Comparison of ENCODE assay signal across 21 cellular contexts in the genomic region with DNA sequence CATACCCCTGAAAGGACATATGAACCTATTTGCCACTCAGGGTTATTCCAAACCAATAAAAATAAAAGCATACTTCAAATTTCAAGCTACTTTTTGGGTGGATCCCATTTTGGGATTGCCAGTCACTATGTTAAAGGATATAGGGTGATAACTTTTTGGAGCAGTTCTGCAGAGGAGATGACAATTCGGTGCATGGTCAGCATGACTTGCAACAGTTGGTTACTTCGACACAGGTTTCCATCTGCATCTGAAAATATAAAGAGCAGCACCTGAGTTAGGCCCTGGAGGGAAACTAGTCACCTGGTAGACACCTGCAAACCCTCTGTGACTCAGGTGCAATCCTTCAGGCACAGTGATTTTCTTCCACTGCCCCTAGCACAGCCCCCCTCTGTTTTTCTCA. TPM values are rescaled to one million over a fixed set of nuclear protein-coding genes. Genes with fewer than 3 reads are reported as not detected.
"Had no signal": no experiment of that assay in that cellular context is flagged by ENCODE, and none has a peak within 500 bp of the region (broad histone marks: within the 10 kb centered on the region; RNA-seq: fewer than 3 reads in every experiment).

No MANE protein-coding gene starts in this region.

- H3K27me3 Mint-ChIP-seq: naive B cell; stimulated activated naive B cell treated with anti-CD40 and anti-IgM and Interleukin-4, amounts not matched to agents 10 μg/mL and 1 μg/mL and 100 μg/mL, for 72 hours had no signal

- DNase-seq: activated CD4-positive, alpha-beta T cell treated with anti-CD3 and anti-CD28 coated beads, Interleukin-2, amount 50 U/mL, for 48 hours; activated CD8-positive, alpha-beta memory T cell treated with anti-CD3 and anti-CD28 coated beads, Interleukin-2, amount 50 U/mL, for 4 hours; activated naive CD4-positive, alpha-beta T cell treated with Interleukin-2 at 50 U/mL for 16 hours; activated T-cell treated with anti-CD3 and anti-CD28 coated beads, Interleukin-2, amount 50 U/mL, for 4 hours; brain microvascular endothelial cell; dermis blood vessel endothelial cell; effector CD8-positive, alpha-beta T cell; glutamatergic neuron; immature natural killer cell; lower lobe of right lung; naive B cell; small intestine; stimulated activated CD4-positive, alpha-beta T cell treated with anti-CD3 and anti-CD28 coated beads, Interleukin-2, amount 100 ng/mL, for 24 hours; stimulated activated naive B cell treated with anti-CD40 and anti-IgM and Interleukin-4, amounts not matched to agents 10 μg/mL and 1 μg/mL and 100 μg/mL, for 72 hours; T-helper 9 cell; transverse colon had no signal

- H3K36me3 Mint-ChIP-seq: WTC11 had no signal

- ATAC-seq: activated T-cell treated with anti-CD3 and anti-CD28 coated beads, Interleukin-2, amount 50 U/mL, for 4 hours; left lobe of liver; lower lobe of right lung; sciatic nerve; stimulated activated naive B cell treated with anti-CD40 and anti-IgM and Interleukin-4, amounts not matched to agents 10 μg/mL and 1 μg/mL and 100 μg/mL, for 72 hours; WTC11 had no signal

- H3K27ac Mint-ChIP-seq: neural progenitor cell; stimulated activated naive B cell treated with anti-CD40 and anti-IgM and Interleukin-4, amounts not matched to agents 10 μg/mL and 1 μg/mL and 100 μg/mL, for 72 hours; WTC11 had no signal

- H3K4me3 Mint-ChIP-seq: activated T-cell treated with anti-CD3 and anti-CD28 coated beads, Interleukin-2, amount 50 U/mL, for 4 hours; immature natural killer cell; naive B cell; neural progenitor cell; stimulated activated naive B cell treated with anti-CD40 and anti-IgM and Interleukin-4, amounts not matched to agents 10 μg/mL and 1 μg/mL and 100 μg/mL, for 72 hours; WTC11 had no signal

- H3K9me3 Mint-ChIP-seq: activated T-cell treated with anti-CD3 and anti-CD28 coated beads, Interleukin-2, amount 50 U/mL, for 4 hours; immature natural killer cell; naive B cell; neural progenitor cell; stimulated activated naive B cell treated with anti-CD40 and anti-IgM and Interleukin-4, amounts not matched to agents 10 μg/mL and 1 μg/mL and 100 μg/mL, for 72 hours; WTC11 had no signal

RNA-seq across cellular contexts. Expression of a gene that starts 38.5 kb away (rescaled TPM):
- total RNA-seq: ascending aorta had no signal
